8 cellular contexts compared by ENCODE assay signal in the genomic region with DNA sequence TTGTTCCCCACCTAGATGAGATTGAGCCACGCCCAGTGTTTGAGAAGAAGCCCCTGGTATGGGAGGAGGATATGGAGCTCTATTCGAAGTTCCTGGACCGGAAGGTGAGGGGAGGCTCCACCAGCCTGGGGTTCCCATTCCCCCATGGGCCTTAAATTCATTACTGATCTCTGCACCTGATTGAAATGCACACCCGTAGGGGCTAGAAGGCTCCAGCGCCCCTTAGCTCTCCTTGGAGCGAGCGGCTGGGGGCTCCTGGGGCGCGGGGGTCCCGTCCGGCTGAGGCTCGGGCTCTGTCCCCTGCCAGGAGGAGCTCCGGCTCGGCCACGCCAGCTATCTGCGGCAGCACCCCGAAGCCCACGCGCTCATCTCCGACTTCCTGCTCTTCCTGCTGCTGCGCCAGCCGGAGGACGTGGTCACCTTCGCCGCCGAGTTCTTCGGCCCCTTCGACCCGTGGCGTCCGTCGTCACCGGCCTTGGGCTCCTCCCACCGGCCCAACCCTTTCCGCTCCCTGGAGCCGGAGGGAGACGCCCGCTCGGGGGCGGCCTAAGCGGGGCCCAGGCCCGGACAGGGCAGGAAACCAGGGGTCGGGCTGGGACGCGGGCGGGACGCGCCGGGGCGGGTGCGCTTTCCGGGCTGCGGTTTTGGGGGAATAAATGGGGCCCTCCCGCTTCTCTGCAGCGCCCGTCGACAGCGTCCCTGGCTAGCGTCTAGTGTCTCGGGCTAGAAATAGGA. TPM values are rescaled to one million over a fixed set of nuclear protein-coding genes. Genes with fewer than 3 reads are reported as not detected.
DNase-seq lines count a peak whose midpoint lies in the region; ATAC-seq lines count a peak whose summit lies in the region.

No MANE protein-coding gene starts in this region.

- peak overlapping the region in 1 of 2 experiments; percentile 40 for H3K23ac ChIP-seq in mesenchymal stem cell (ENCODE audit: low read length in 2 of 2)

- DNase-seq in DMS114 treated with DMSO at 0.1 percent for 48 hours (lab: John Stamatoyannopoulos, UW; ENCODE audit: unreplicated experiment) (peak; percentile 44), Kasumi-1 (lab: John Stamatoyannopoulos, UW) (peak; percentile 31 to 32), ecto neural progenitor cell (ENCODE audit: low spot score) (peak; percentile 86), mesenchymal stem cell (peak; percentile 83), NCI-H2171 (lab: John Stamatoyannopoulos, UW) (no peak)
- DNase-seq in activated CD4-positive, alpha-beta T cell treated with anti-CD3 and anti-CD28 coated beads, Interleukin-2, amount 50 U/mL, for 48 hours, result peak; percentile 76 to 83
- peak; percentile 65 for DNase-seq in stimulated activated CD8-positive, alpha-beta memory T cell treated with anti-CD3 and anti-CD28 coated beads, Interleukin-12 subunit alpha, Interleukin-12 subunit beta, amount 100 ng/mL, for 4 hours (ENCODE audit: low read depth)

- H3K9ac ChIP-seq in mesenchymal stem cell (ENCODE audit: low read length), result peak overlapping the region; percentile 83

- WGBS in mesenchymal stem cell, result 8% methylated on average over 44 of the region's 60 CpGs

- H4K8ac ChIP-seq in mesenchymal stem cell (ENCODE audit: low read length), result peak overlapping the region; percentile 98

- peak overlapping the region; percentile 74 for H4K91ac ChIP-seq in mesenchymal stem cell (ENCODE audit: low read length)

- peaks cover 4% of the 10 kb centered on the region for H3K4me1 ChIP-seq in mesenchymal stem cell (ENCODE audit: control insufficient read depth, insufficient read depth, low read depth, low read length)

- peak overlapping the region; percentile 26 to 78 for H3K4me3 ChIP-seq in mesenchymal stem cell (ENCODE audit: insufficient read depth in 1 of 2, low read depth in 1 of 2, low read length in 2 of 2)

- H2BK5ac ChIP-seq in mesenchymal stem cell (ENCODE audit: low read depth, low read length, poor library complexity, severe bottlenecking), result no peak overlapping the region

- peak; percentile 97 for ATAC-seq in GM21576 (IDR thresholded peaks at IDR 0.05; ENCODE audit: unreplicated experiment)

- H3K79me1 ChIP-seq in mesenchymal stem cell (replicated peaks; ENCODE audit: low read length, poor library complexity, severe bottlenecking), result no peaks in the 10 kb centered on the region

- H3K4me2 ChIP-seq in mesenchymal stem cell (ENCODE audit: low read length, poor library complexity, severe bottlenecking), result peak overlapping the region; percentile 43

- peaks cover 12 to 14% of the 10 kb centered on the region in 2 experiments for H3K27me3 ChIP-seq in mesenchymal stem cell (ENCODE audit: control insufficient read depth in 1 of 2, insufficient read depth in 1 of 2, low read length in 2 of 2)

- no peaks in the 10 kb centered on the region for H3K36me3 ChIP-seq in mesenchymal stem cell (ENCODE audit: control insufficient read depth in 1 of 2, insufficient read depth in 2 of 2, low read depth in 1 of 2, low read length in 2 of 2)

- H2BK15ac ChIP-seq in mesenchymal stem cell (ENCODE audit: low read depth, poor library complexity, severe bottlenecking), result peak overlapping the region; percentile 70

- peak overlapping the region in 1 of 2 experiments; percentile 56 for H3K14ac ChIP-seq in mesenchymal stem cell (ENCODE audit: low read length in 2 of 2)

- H3K4ac ChIP-seq in mesenchymal stem cell (ENCODE audit: low read depth in 1 of 2, low read length in 2 of 2), result peak overlapping the region; percentile 75 to 89

- no peak overlapping the region for H3K27ac ChIP-seq in mesenchymal stem cell (ENCODE audit: low read length, poor library complexity, severe bottlenecking)

- peak overlapping the region; percentile 28 to 42 for H2BK12ac ChIP-seq in mesenchymal stem cell (ENCODE audit: low read length in 2 of 2)

- peak overlapping the region; percentile 68 for H2AFZ ChIP-seq in mesenchymal stem cell (ENCODE audit: low read depth, low read length)

- H3K18ac ChIP-seq in mesenchymal stem cell (ENCODE audit: low read depth in 1 of 2, low read length in 2 of 2), result peak overlapping the region; percentile 86 to 95

- H2BK120ac ChIP-seq in mesenchymal stem cell (ENCODE audit: low read depth, low read length), result peak overlapping the region; percentile 92

- H3K9me3 ChIP-seq in mesenchymal stem cell (ENCODE audit: control insufficient read depth, low read length), result peaks cover 5% of the 10 kb centered on the region

- no peak overlapping the region for H2AK5ac ChIP-seq in mesenchymal stem cell (ENCODE audit: low read length, severe bottlenecking)

RNA-seq across cellular contexts. Expression of gene CATIP, which starts 10.9 kb away (rescaled TPM):
- not detected for polyA plus RNA-seq in mesenchymal stem cell (2013, experiment 1 of 2)
- polyA plus RNA-seq in mesenchymal stem cell (2013, experiment 2 of 2), result not detected

RNA-seq across cellular contexts. Expression of gene SLC11A1, which starts 14.5 kb away (rescaled TPM):
- 0.10 TPM for polyA plus RNA-seq in mesenchymal stem cell (2013, experiment 1 of 2)
- 0.10 TPM for polyA plus RNA-seq in mesenchymal stem cell (2013, experiment 2 of 2)

RNA-seq across cellular contexts. Expression of gene CTDSP1, which starts 32.1 kb away (rescaled TPM):
- polyA plus RNA-seq in mesenchymal stem cell (2013, experiment 1 of 2), result 65.2 TPM
- polyA plus RNA-seq in mesenchymal stem cell (2013, experiment 2 of 2), result 63.8 TPM

RNA-seq across cellular contexts. Expression of gene VIL1, which starts 51.3 kb away (rescaled TPM):
- polyA plus RNA-seq in mesenchymal stem cell (2013, experiment 1 of 2), result not detected
- polyA plus RNA-seq in mesenchymal stem cell (2013, experiment 2 of 2), result under 0.01 TPM
